14 cellular contexts compared by ENCODE assay signal in genomic region chr5:41648976-41649375, GRCh38.
"Had no signal": no experiment of that assay in that cellular context is flagged by ENCODE, and none has a peak within 500 bp of the region (broad histone marks: within the 10 kb centered on the region; RNA-seq: fewer than 3 reads in every experiment).

No MANE protein-coding gene starts in this region.

- H3K27ac ChIP-seq: sigmoid colon had no signal

- H3K4me1 ChIP-seq: sigmoid colon had no signal

- DNase-seq: activated CD4-positive, alpha-beta memory T cell treated with anti-CD3 and anti-CD28 coated beads for 36 hours; activated gamma-delta T cell treated with Interleukin-2 at 50 U/mL for 16 hours; activated naive CD8-positive, alpha-beta T cell treated with anti-CD3 and anti-CD28 coated beads for 36 hours; activated T-cell treated with anti-CD3 and anti-CD28 coated beads, Interleukin-2, amount 50 U/mL, for 72 hours; anterior cingulate cortex; caudate nucleus; effector CD8-positive, alpha-beta T cell; hypothalamus; immature natural killer cell; naive thymus-derived CD4-positive, alpha-beta T cell; sigmoid colon; stimulated activated CD4-positive, alpha-beta T cell treated with anti-CD3 and anti-CD28 coated beads, Interleukin-2, amount 100 ng/mL, for 24 hours; stimulated activated naive CD4-positive, alpha-beta T cell treated with Interleukin-2 at 50 U/mL for 16 hours had no signal

- H3K36me3 ChIP-seq: sigmoid colon had no signal

- H3K4me3 ChIP-seq: coronary artery, sigmoid colon had no signal

- H3K27me3 ChIP-seq: sigmoid colon had no signal

- H3K9me3 ChIP-seq: sigmoid colon had no signal

- ATAC-seq: activated T-cell treated with anti-CD3 and anti-CD28 coated beads, Interleukin-2, amount 50 U/mL, for 72 hours; naive thymus-derived CD4-positive, alpha-beta T cell had no signal
